22 cellular contexts compared by ENCODE assay signal in genomic region chr17:13646969-13647368, GRCh38. TPM values are rescaled to one million over a fixed set of nuclear protein-coding genes. Genes with fewer than 3 reads are reported as not detected.
"Had no signal": no experiment of that assay in that cellular context is flagged by ENCODE, and none has a peak within 500 bp of the region (broad histone marks: within the 10 kb centered on the region; RNA-seq: fewer than 3 reads in every experiment).

No MANE protein-coding gene starts in this region.

- DNase-seq: cerebellar nuclear complex; colonic mucosa; dermis blood vessel endothelial cell; gastrocnemius medialis; heart right ventricle; kidney glomerular epithelial cell; mammary epithelial cell; naive thymus-derived CD8-positive, alpha-beta T cell; occipital lobe; stimulated activated CD4-positive, alpha-beta T cell treated with anti-CD3 and anti-CD28 coated beads, Interleukin-2, amount 100 ng/mL, for 24 hours; stimulated activated CD4-positive, alpha-beta T cell treated with anti-CD3 and anti-CD28 coated beads, Interleukin-4, amount 100 ng/mL, for 4 hours; stimulated activated naive B cell treated with anti-CD40 and anti-IgM and Interleukin-4, amounts not matched to agents 10 μg/mL and 1 μg/mL and 100 μg/mL, for 72 hours; stimulated activated naive CD8-positive, alpha-beta T cell treated with anti-CD3 and anti-CD28 coated beads, Interleukin-15, amount 100 ng/mL, for 72 hours; testis; transverse colon had no signal

- ATAC-seq: gastrocnemius medialis; heart right ventricle; left lobe of liver; naive thymus-derived CD8-positive, alpha-beta T cell; sciatic nerve; stimulated activated naive B cell treated with anti-CD40 and anti-IgM and Interleukin-4, amounts not matched to agents 10 μg/mL and 1 μg/mL and 100 μg/mL, for 72 hours; stimulated activated naive CD8-positive, alpha-beta T cell treated with anti-CD3 and anti-CD28 coated beads, Interleukin-15, amount 100 ng/mL, for 72 hours had no signal

- H3K4me3 ChIP-seq: colonic mucosa, gastrocnemius medialis, heart right ventricle, prostate gland, testis, transverse colon had no signal

- H3K9me3 ChIP-seq: colonic mucosa, gastrocnemius medialis, heart right ventricle, prostate gland, testis, transverse colon had no signal

- H2AFZ ChIP-seq: parathyroid adenoma had no signal

- H3K4me1 Mint-ChIP-seq: naive thymus-derived CD8-positive, alpha-beta T cell; stimulated activated naive B cell treated with anti-CD40 and anti-IgM and Interleukin-4, amounts not matched to agents 10 μg/mL and 1 μg/mL and 100 μg/mL, for 72 hours; stimulated activated naive CD8-positive, alpha-beta T cell treated with anti-CD3 and anti-CD28 coated beads, Interleukin-15, amount 100 ng/mL, for 72 hours had no signal

- FAIRE-seq: islet of Langerhans had no signal

- H3K9ac ChIP-seq: parathyroid adenoma had no signal

- H3K9me3 Mint-ChIP-seq: naive thymus-derived CD8-positive, alpha-beta T cell; neural crest cell; stimulated activated naive B cell treated with anti-CD40 and anti-IgM and Interleukin-4, amounts not matched to agents 10 μg/mL and 1 μg/mL and 100 μg/mL, for 72 hours; stimulated activated naive CD8-positive, alpha-beta T cell treated with anti-CD3 and anti-CD28 coated beads, Interleukin-15, amount 100 ng/mL, for 72 hours had no signal

- H3K79me2 ChIP-seq: parathyroid adenoma had no signal

- H3K4me1 ChIP-seq: colonic mucosa, gastrocnemius medialis, parathyroid adenoma, prostate gland, testis, transverse colon had no signal

- H3K36me3 Mint-ChIP-seq: naive thymus-derived CD8-positive, alpha-beta T cell; stimulated activated naive B cell treated with anti-CD40 and anti-IgM and Interleukin-4, amounts not matched to agents 10 μg/mL and 1 μg/mL and 100 μg/mL, for 72 hours had no signal

- H3K27ac Mint-ChIP-seq: naive thymus-derived CD8-positive, alpha-beta T cell; stimulated activated naive B cell treated with anti-CD40 and anti-IgM and Interleukin-4, amounts not matched to agents 10 μg/mL and 1 μg/mL and 100 μg/mL, for 72 hours; stimulated activated naive CD8-positive, alpha-beta T cell treated with anti-CD3 and anti-CD28 coated beads, Interleukin-15, amount 100 ng/mL, for 72 hours had no signal

- H3K4me3 Mint-ChIP-seq: naive thymus-derived CD8-positive, alpha-beta T cell; neural crest cell; stimulated activated naive B cell treated with anti-CD40 and anti-IgM and Interleukin-4, amounts not matched to agents 10 μg/mL and 1 μg/mL and 100 μg/mL, for 72 hours; stimulated activated naive CD8-positive, alpha-beta T cell treated with anti-CD3 and anti-CD28 coated beads, Interleukin-15, amount 100 ng/mL, for 72 hours had no signal

- H3K36me3 ChIP-seq: colonic mucosa, gastrocnemius medialis, heart right ventricle, prostate gland, transverse colon had no signal

- H3K27me3 ChIP-seq: colonic mucosa, gastrocnemius medialis, heart right ventricle, testis, transverse colon had no signal

- H3K27ac ChIP-seq: colonic mucosa, gastrocnemius medialis, heart right ventricle, parathyroid adenoma, prostate gland, testis, transverse colon had no signal

RNA-seq across cellular contexts. Expression of gene HS3ST3A1, which starts 45.2 kb away (rescaled TPM):
- total RNA-seq: naive thymus-derived CD8-positive, alpha-beta T cell; ureter had no signal
